ENCODE assay signal across 8 cellular contexts in genomic region chr22:43996170-43996980, GRCh38. TPM values are rescaled to one million over a fixed set of nuclear protein-coding genes. Genes with fewer than 3 reads are reported as not detected.
DNase-seq lines count a peak whose midpoint lies in the region; ATAC-seq and TF ChIP-seq lines count a peak whose summit lies in the region.

No MANE protein-coding gene starts in this region.

- H3K9me3 ChIP-seq in parathyroid adenoma (ENCODE audit: control insufficient read depth, low read length) (no peaks in the 10 kb centered on the region), thyroid gland (no peaks in the 10 kb centered on the region)

- peaks cover 14% of the 10 kb centered on the region for H3K4me1 ChIP-seq in parathyroid adenoma
- no peaks in the 10 kb centered on the region for H3K4me1 ChIP-seq in thyroid gland

- H3K27me3 ChIP-seq in parathyroid adenoma (ENCODE audit: control insufficient read depth, insufficient read depth, low read length) (no peaks in the 10 kb centered on the region), thyroid gland (no peaks in the 10 kb centered on the region)

- peak overlapping the region; percentile 48 for H3K27ac ChIP-seq in angular gyrus (ENCODE audit: low read depth, low read length)
- H3K27ac ChIP-seq in parathyroid adenoma, result no peak overlapping the region
- no peak overlapping the region for H3K27ac ChIP-seq in thyroid gland

- intact Hi-C loops in thyroid gland (cut with DNase I), result loop anchor here (5.0 kb wide), 2 partner anchors 86 to 621 kb away; no protein-coding TSS in a partner anchor

- no peak for TF ChIP-seq POLR2A in thyroid gland (IDR thresholded peaks at IDR 0.05)

- WGBS in thyroid gland, 2 donors, result 86 to 89% methylated on average over 45 of the region's 45 CpGs

- no peaks in the 10 kb centered on the region for H3K79me2 ChIP-seq in parathyroid adenoma

- no peaks in the 10 kb centered on the region for H3K36me3 ChIP-seq in parathyroid adenoma (ENCODE audit: control insufficient read depth, insufficient read depth, low read length)
- H3K36me3 ChIP-seq in thyroid gland, result peaks cover 28 to 32% of the 10 kb centered on the region in 2 donors

- DNase-seq in T-helper 2 cell, result peak; percentile 25 to 77 (median 56)
- peak; percentile 13 to 21 for DNase-seq in thyroid gland
- DNase-seq in HK-2 (ENCODE audit: unreplicated experiment), result no peak
- DNase-seq in NCI-H187 treated with DMSO at 0.1 percent for 48 hours (lab: John Stamatoyannopoulos, UW), result no peak
- no peak for DNase-seq in COR-L47 (lab: John Stamatoyannopoulos, UW)

- TF ChIP-seq CTCF in parathyroid adenoma (IDR thresholded peaks at IDR 0.05) (no peak), thyroid gland (IDR thresholded peaks at IDR 0.05) (no peak)

- peak overlapping the region; percentile 31 for H3K4me2 ChIP-seq in parathyroid adenoma (ENCODE audit: low read length)

- ATAC-seq in GM18520 (IDR thresholded peaks at IDR 0.05; ENCODE audit: unreplicated experiment), result peak; percentile 51

- no peak overlapping the region for H2AFZ ChIP-seq in parathyroid adenoma

- no peak overlapping the region for H3K9ac ChIP-seq in parathyroid adenoma

- no peak overlapping the region for H3K4me3 ChIP-seq in parathyroid adenoma (ENCODE audit: low read depth, low read length)
- no peak overlapping the region for H3K4me3 ChIP-seq in thyroid gland (replicated peaks in 1 of 3)

RNA-seq across cellular contexts. Expression of gene PARVB, which starts 27.7 kb away (rescaled TPM):
- total RNA-seq in thyroid gland, result 10 to 100 TPM in 2 of 4 donors, 1 to 10 TPM in 2; 6.7 to 34.9 (median 11.0) TPM

RNA-seq across cellular contexts. Expression of gene SAMM50, which starts 41.1 kb away (rescaled TPM):
- total RNA-seq in thyroid gland, result 10 to 100 TPM; 31.9 to 38.3 (median 32.1) TPM

Comparison
In these comparisons a context has a peak if more than half of its experiments do, and no peak if none do; other contexts are left out.
1. DNase-seq: peak in T-helper 2 cell (5 of 5) and thyroid gland (2 of 2); none in HK-2 (single experiment), NCI-H187 treated with DMSO at 0.1 percent for 48 hours (single experiment) and COR-L47 (single experiment).